In genomic region chr1:201916649-201917249, GRCh38 we compare ENCODE assay signal across 8 cellular contexts. TPM values are rescaled to one million over a fixed set of nuclear protein-coding genes. Genes with fewer than 3 reads are reported as not detected.
A peak's percentile ranks its signal among the peaks of the same experiment; 100 is the strongest.
DNase-seq lines count a peak whose midpoint lies in the region; ATAC-seq, FAIRE-seq and TF ChIP-seq lines count a peak whose summit lies in the region.

No MANE protein-coding gene starts in this region.

- peaks cover 2% of the 10 kb centered on the region for H3K4me1 Mint-ChIP-seq in activated naive CD8-positive, alpha-beta T cell treated with anti-CD3 and anti-CD28 coated beads, Interleukin-2, amount 50 U/mL, for 24 hours
- no peaks in the 10 kb centered on the region for H3K4me1 Mint-ChIP-seq in activated naive CD8-positive, alpha-beta T cell treated with anti-CD3 and anti-CD28 coated beads for 36 hours

- peaks cover 5% of the 10 kb centered on the region for H3K27me3 Mint-ChIP-seq in activated naive CD8-positive, alpha-beta T cell treated with anti-CD3 and anti-CD28 coated beads, Interleukin-2, amount 50 U/mL, for 24 hours
- peaks cover 14% of the 10 kb centered on the region for H3K27me3 Mint-ChIP-seq in activated naive CD8-positive, alpha-beta T cell treated with anti-CD3 and anti-CD28 coated beads for 36 hours

- H3K27ac Mint-ChIP-seq in activated naive CD8-positive, alpha-beta T cell treated with anti-CD3 and anti-CD28 coated beads, Interleukin-2, amount 50 U/mL, for 24 hours = no peak overlapping the region
- H3K27ac Mint-ChIP-seq in activated naive CD8-positive, alpha-beta T cell treated with anti-CD3 and anti-CD28 coated beads for 36 hours = no peak overlapping the region

- 93 to 97% methylated on average over 6 to 10 of the region's 11 CpGs for WGBS in mesodermal cell (ENCODE audit: insufficient coverage in 2 of 2), 2 experiments
- 2 to 4% methylated on average over 11 of the region's 11 CpGs for WGBS in aorta, 2 donors

- H3K36me3 ChIP-seq in bronchial epithelial cell (ENCODE audit: control insufficient read depth, insufficient read depth, low read length) (no peaks in the 10 kb centered on the region), mesodermal cell (ENCODE audit: control insufficient read depth, insufficient read depth, low read length) (no peaks in the 10 kb centered on the region), aorta (ENCODE audit: control insufficient read depth in 1 of 2, insufficient read depth in 2 of 2, low read length in 1 of 2) (peaks cover 5 to 8% of the 10 kb centered on the region in 2 donors)

- H3K4me3 ChIP-seq in bronchial epithelial cell (ENCODE audit: low read depth, low read length) (no peak overlapping the region), mesodermal cell (ENCODE audit: extremely low read depth, insufficient read depth, low read length, poor library complexity, severe bottlenecking) (no peak overlapping the region), aorta (ENCODE audit: low read length in 2 of 2) (no peak overlapping the region)

- no peak for TF ChIP-seq CTCF in bronchial epithelial cell (IDR thresholded peaks at IDR 0.05; ENCODE audit: insufficient read depth, low read length, severe bottlenecking)

- intact Hi-C loops in aorta (cut with DNase I) = loop anchor here in 1 of 2 donors (1.0 kb wide), 1 partner anchor 26 kb away; no protein-coding TSS in a partner anchor

- no peaks in the 10 kb centered on the region for H3K36me3 Mint-ChIP-seq in activated naive CD8-positive, alpha-beta T cell treated with anti-CD3 and anti-CD28 coated beads, Interleukin-2, amount 50 U/mL, for 24 hours (ENCODE audit: low read depth)
- no peaks in the 10 kb centered on the region for H3K36me3 Mint-ChIP-seq in activated naive CD8-positive, alpha-beta T cell treated with anti-CD3 and anti-CD28 coated beads for 36 hours

- H3K27me3 ChIP-seq in bronchial epithelial cell (ENCODE audit: control insufficient read depth, insufficient read depth, low read length) (no peaks in the 10 kb centered on the region), aorta (ENCODE audit: control insufficient read depth in 1 of 2, insufficient read depth in 2 of 2, low read length in 1 of 2) (no peaks in the 10 kb centered on the region)

- peak; percentile 13 for DNase-seq in activated naive CD8-positive, alpha-beta T cell treated with anti-CD3 and anti-CD28 coated beads, Interleukin-2, amount 50 U/mL, for 24 hours
- DNase-seq in activated naive CD8-positive, alpha-beta T cell treated with anti-CD3 and anti-CD28 coated beads for 36 hours = no peak
- DNase-seq in bronchial epithelial cell (ENCODE audit: low read depth) = peak; percentile 35
- DNase-seq in aorta = peak; percentile 94
- DNase-seq in NCI-H1417 treated with DMSO at 0.1 percent for 48 hours (lab: John Stamatoyannopoulos, UW) = no peak
- no peak for DNase-seq in stimulated activated CD4-positive, alpha-beta T cell treated with anti-CD3 and anti-CD28 coated beads, Interleukin-12 subunit alpha, Interleukin-12 subunit beta, amount 100 ng/mL, for 4 hours
- DNase-seq in activated gamma-delta T cell (lab: John Stamatoyannopoulos, UW) = no peak

- H3K27ac ChIP-seq in mesodermal cell (ENCODE audit: low read depth, low read length, severe bottlenecking) = peak overlapping the region; percentile 69
- H3K27ac ChIP-seq in aorta (ENCODE audit: low read depth in 1 of 2, low read length in 2 of 2) = peak overlapping the region; percentile 7 to 97

- no peak overlapping the region for H3K4me3 Mint-ChIP-seq in activated naive CD8-positive, alpha-beta T cell treated with anti-CD3 and anti-CD28 coated beads, Interleukin-2, amount 50 U/mL, for 24 hours
- no peak overlapping the region for H3K4me3 Mint-ChIP-seq in activated naive CD8-positive, alpha-beta T cell treated with anti-CD3 and anti-CD28 coated beads for 36 hours

- no peaks in the 10 kb centered on the region for H3K9me3 Mint-ChIP-seq in activated naive CD8-positive, alpha-beta T cell treated with anti-CD3 and anti-CD28 coated beads, Interleukin-2, amount 50 U/mL, for 24 hours
- H3K9me3 Mint-ChIP-seq in activated naive CD8-positive, alpha-beta T cell treated with anti-CD3 and anti-CD28 coated beads for 36 hours = no peaks in the 10 kb centered on the region

- peaks cover 29% of the 10 kb centered on the region for H3K4me1 ChIP-seq in mesodermal cell (ENCODE audit: control insufficient read depth, insufficient read depth, low read length, poor library complexity, severe bottlenecking)
- peaks cover 2 to 6% of the 10 kb centered on the region in 2 donors for H3K4me1 ChIP-seq in aorta (ENCODE audit: control insufficient read depth in 1 of 2, insufficient read depth in 2 of 2, low read length in 2 of 2)

- H3K9me3 ChIP-seq in mesodermal cell (ENCODE audit: control insufficient read depth, low read length) (no peaks in the 10 kb centered on the region), aorta (ENCODE audit: control insufficient read depth, low read length) (no peaks in the 10 kb centered on the region)

- ATAC-seq in activated naive CD8-positive, alpha-beta T cell treated with anti-CD3 and anti-CD28 coated beads, Interleukin-2, amount 50 U/mL, for 24 hours = peak; percentile 68
- ATAC-seq in aorta (ENCODE audit: low FRiP score) = peak; percentile 77

- no peak for FAIRE-seq in bronchial epithelial cell (lab: Jason Lieb, UNC)

RNA-seq across cellular contexts. Expression of gene SHISA4, which starts 28.1 kb away (rescaled TPM):
- total RNA-seq in activated naive CD8-positive, alpha-beta T cell treated with anti-CD3 and anti-CD28 coated beads for 36 hours = not detected
- total RNA-seq in bronchial epithelial cell (3.2 and 3.9 TPM in 2 replicates), aorta (10 to 100 TPM; 30.6 to 39.9 TPM)
- 21.8 TPM for polyA plus RNA-seq in mesodermal cell (2013, experiment 1 of 2)
- 17.1 TPM for polyA plus RNA-seq in mesodermal cell (2013, experiment 2 of 2)
- polyA plus RNA-seq in aorta = 10 to 100 TPM; 76.1 to 93.1 TPM

RNA-seq across cellular contexts. Expression of gene LMOD1, which starts 29.6 kb away (rescaled TPM):
- total RNA-seq in activated naive CD8-positive, alpha-beta T cell treated with anti-CD3 and anti-CD28 coated beads for 36 hours = not detected
- total RNA-seq in bronchial epithelial cell (0.26 TPM in 1 of 2 replicates, not detected in the other), aorta (100 to 1,000 TPM; 347 to 469 TPM)
- polyA plus RNA-seq in mesodermal cell (2013, experiment 1 of 2) = 1.9 TPM
- 1.5 TPM for polyA plus RNA-seq in mesodermal cell (2013, experiment 2 of 2)
- 100 to 1,000 TPM; 368 to 601 TPM for polyA plus RNA-seq in aorta

RNA-seq across cellular contexts. Expression of gene TIMM17A, which starts 38.6 kb away (rescaled TPM):
- total RNA-seq in activated naive CD8-positive, alpha-beta T cell treated with anti-CD3 and anti-CD28 coated beads for 36 hours = 100 to 1,000 TPM; 116 to 120 TPM
- total RNA-seq in bronchial epithelial cell (53.4 and 74.9 TPM in 2 replicates), aorta (10 to 100 TPM; 29.2 to 48.8 TPM)
- 66.0 TPM for polyA plus RNA-seq in mesodermal cell (2013, experiment 1 of 2)
- 63.3 TPM for polyA plus RNA-seq in mesodermal cell (2013, experiment 2 of 2)
- 10 to 100 TPM; 34.4 to 77.4 TPM for polyA plus RNA-seq in aorta

Comparison
In these comparisons a context has a peak if more than half of its experiments do, and no peak if none do; other contexts are left out.
1. DNase-seq: peak in activated naive CD8-positive, alpha-beta T cell treated with anti-CD3 and anti-CD28 coated beads, Interleukin-2, amount 50 U/mL, for 24 hours (single experiment), bronchial epithelial cell (single experiment) and aorta (2 of 2); none in activated naive CD8-positive, alpha-beta T cell treated with anti-CD3 and anti-CD28 coated beads for 36 hours (single experiment), NCI-H1417 treated with DMSO at 0.1 percent for 48 hours (single experiment), stimulated activated CD4-positive, alpha-beta T cell treated with anti-CD3 and anti-CD28 coated beads, Interleukin-12 subunit alpha, Interleukin-12 subunit beta, amount 100 ng/mL, for 4 hours (single experiment) and activated gamma-delta T cell (single experiment).
2. RNA of gene LMOD1, which starts 29.6 kb away (total RNA-seq): 347 to 469 TPM in aorta; 0.26 TPM in bronchial epithelial cell and not detected in activated naive CD8-positive, alpha-beta T cell treated with anti-CD3 and anti-CD28 coated beads for 36 hours; every median in the first group is over 100 times any median in the second.